ENCODE assay signal across 1 cellular context in the genomic region with DNA sequence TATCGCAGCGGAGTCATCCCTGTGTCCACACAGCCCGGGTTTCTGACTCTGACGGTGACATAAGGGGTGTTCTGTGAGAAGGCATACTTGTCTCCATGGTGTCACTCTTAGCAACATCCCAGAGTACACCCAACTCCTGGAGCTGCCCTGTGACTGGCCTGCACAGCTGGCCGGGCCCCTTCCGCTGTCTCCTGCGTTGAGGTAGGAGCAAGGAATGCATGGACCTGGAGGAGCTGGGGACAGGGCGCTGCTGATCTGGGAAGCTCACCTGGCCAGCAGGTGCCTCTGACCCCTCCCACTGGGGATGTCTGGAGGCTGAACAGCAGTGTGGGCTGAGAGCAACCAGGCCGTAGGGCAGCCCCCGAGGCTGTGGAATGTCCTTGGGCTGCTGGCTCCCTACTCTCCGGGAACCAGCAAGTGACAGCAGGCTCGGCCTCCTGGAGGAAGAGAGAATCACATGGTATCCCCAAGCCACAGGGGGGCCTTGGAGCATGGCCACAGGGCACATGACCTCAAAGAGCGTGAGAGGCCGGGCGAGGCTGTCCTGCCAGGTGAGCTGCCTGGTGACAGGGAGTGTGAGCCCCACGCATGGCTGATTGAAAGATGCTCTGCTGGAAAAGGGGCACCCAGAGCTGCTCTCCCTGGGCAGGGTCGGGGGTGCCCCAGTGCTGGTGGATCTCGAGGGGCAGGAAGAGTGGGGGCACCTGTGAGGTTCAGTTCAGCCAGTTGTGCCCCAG.
TF ChIP-seq lines count a peak whose summit lies in the region.

No MANE protein-coding gene starts in this region.

TF ChIP-seq in IMR-90, 13 proteins besides CTCF, POLR2A, EP300 and RAD21:
- TF ChIP-seq CEBPB (IDR thresholded peaks at IDR 0.05; ENCODE audit: low read depth, low read length) (no peak), SMC3 (IDR thresholded peaks at IDR 0.05; ENCODE audit: low read depth, low read length) (no peak), NFE2L2 (IDR thresholded peaks at IDR 0.05; ENCODE audit: low read depth, low read length) (no peak), MAFK (IDR thresholded peaks at IDR 0.05; ENCODE audit: low read depth, low read length) (no peak), MAZ (IDR thresholded peaks at IDR 0.05; ENCODE audit: borderline replicate concordance, low read depth, low read length) (no peak), MXI1 (IDR thresholded peaks at IDR 0.05; ENCODE audit: borderline replicate concordance, low read depth, low read length) (no peak), RCOR1 (IDR thresholded peaks at IDR 0.05; ENCODE audit: insufficient replicate concordance, low read length) (no peak), FOS (IDR thresholded peaks at IDR 0.05; ENCODE audit: low read depth, low read length) (no peak)
- TF ChIP-seq, protein P1, sequence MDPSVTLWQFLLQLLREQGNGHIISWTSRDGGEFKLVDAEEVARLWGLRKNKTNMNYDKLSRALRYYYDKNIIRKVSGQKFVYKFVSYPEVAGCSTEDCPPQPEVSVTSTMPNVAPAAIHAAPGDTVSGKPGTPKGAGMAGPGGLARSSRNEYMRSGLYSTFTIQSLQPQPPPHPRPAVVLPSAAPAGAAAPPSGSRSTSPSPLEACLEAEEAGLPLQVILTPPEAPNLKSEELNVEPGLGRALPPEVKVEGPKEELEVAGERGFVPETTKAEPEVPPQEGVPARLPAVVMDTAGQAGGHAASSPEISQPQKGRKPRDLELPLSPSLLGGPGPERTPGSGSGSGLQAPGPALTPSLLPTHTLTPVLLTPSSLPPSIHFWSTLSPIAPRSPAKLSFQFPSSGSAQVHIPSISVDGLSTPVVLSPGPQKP (IDR thresholded peaks at IDR 0.05; ENCODE audit: borderline replicate concordance, low read depth, low read length), result no peak
